In genomic region chr10:118587881-118588651, GRCh38 we compare ENCODE assay signal across 2 cellular contexts.
TF ChIP-seq lines count a peak whose summit lies in the region.

No MANE protein-coding gene starts in this region.

TF ChIP-seq in HepG2, 621 proteins besides CTCF, POLR2A, EP300 and RAD21:
- no peak for TF ChIP-seq ZNF407 (CRISPR knock-in tag; IDR thresholded peaks at IDR 0.05; ENCODE audit: not compliant biosample characterization)
- no peak for TF ChIP-seq EED (CRISPR knock-in tag; IDR thresholded peaks at IDR 0.05)
- no peak for TF ChIP-seq NFYC (CRISPR knock-in tag; IDR thresholded peaks at IDR 0.05)
- no peak for TF ChIP-seq ZNF557 (CRISPR knock-in tag; IDR thresholded peaks at IDR 0.05)
- no peak for TF ChIP-seq HDAC1 (CRISPR knock-in tag; IDR thresholded peaks at IDR 0.05)
- no peak for TF ChIP-seq KAT7 (CRISPR knock-in tag; IDR thresholded peaks at IDR 0.05; ENCODE audit: borderline replicate concordance)
- TF ChIP-seq MTF1 (CRISPR knock-in tag; IDR thresholded peaks at IDR 0.05) = no peak
- TF ChIP-seq GRHL1 (CRISPR knock-in tag; conservative IDR thresholded peaks at IDR 0.05) = no peak
- peak; percentile 67; the same call in 1 of the 2 replicates for TF ChIP-seq CEBPB (IDR thresholded peaks at IDR 0.05; ENCODE audit: borderline replicate concordance, low read depth, low read length)
- no peak for TF ChIP-seq ZNF556 (CRISPR knock-in tag; IDR thresholded peaks at IDR 0.05; ENCODE audit: borderline replicate concordance)
- no peak for TF ChIP-seq KAT2B (IDR thresholded peaks at IDR 0.05; ENCODE audit: borderline replicate concordance, low read depth, low read length)
- TF ChIP-seq ZNF282 (IDR thresholded peaks at IDR 0.05; ENCODE audit: partially characterized antibody) = no peak
- no peak for TF ChIP-seq ZKSCAN8 (CRISPR knock-in tag; IDR thresholded peaks at IDR 0.05; ENCODE audit: borderline replicate concordance)
- TF ChIP-seq ATF7 (IDR thresholded peaks at IDR 0.05) = 0 out of 2 replicates have a peak, but pooled peaks have one; percentile 29
- no peak for TF ChIP-seq ATF7 (CRISPR knock-in tag; IDR thresholded peaks at IDR 0.05)
- no peak for TF ChIP-seq ERF (CRISPR knock-in tag; IDR thresholded peaks at IDR 0.05)

TF ChIP-seq in K562, 482 proteins besides CTCF, POLR2A, EP300 and RAD21:
- TF ChIP-seq KLF16 (IDR thresholded peaks at IDR 0.05) = no peak
- TF ChIP-seq ATF3 (IDR thresholded peaks at IDR 0.05) = peak; percentile 12; the same call in 1 of the 2 replicates
- TF ChIP-seq ATF3 (CRISPR knock-in tag; conservative IDR thresholded peaks at IDR 0.05) = no peak
- TF ChIP-seq TSC22D4 (tag; IDR thresholded peaks at IDR 0.05) = no peak
- TF ChIP-seq ILF3 (IDR thresholded peaks at IDR 0.05; ENCODE audit: borderline replicate concordance) = no peak
